18 cellular contexts compared by ENCODE assay signal in the genomic region with DNA sequence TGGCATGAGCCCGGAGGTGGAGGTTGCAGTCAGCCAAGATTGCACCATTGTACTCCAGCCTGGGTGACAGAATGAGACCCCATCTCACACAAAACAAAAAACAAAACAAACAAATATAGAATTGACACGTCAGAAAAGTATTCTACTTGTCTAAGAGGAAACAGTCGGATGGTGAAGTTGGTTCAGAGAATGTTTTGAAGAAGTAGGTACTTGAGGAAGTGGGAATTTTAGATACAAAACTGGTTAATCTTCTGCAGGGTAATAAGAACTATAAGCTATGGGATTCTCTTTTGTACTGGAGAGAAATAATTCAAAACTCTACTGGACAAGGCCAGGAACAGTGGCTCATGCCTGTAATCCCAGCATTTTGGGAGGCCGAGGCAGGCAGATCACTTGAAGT.
"Had no signal": no experiment of that assay in that cellular context is flagged by ENCODE, and none has a peak within 500 bp of the region (broad histone marks: within the 10 kb centered on the region; RNA-seq: fewer than 3 reads in every experiment).

No MANE protein-coding gene starts in this region.

- FAIRE-seq: islet of Langerhans, urothelium cell line had no signal

- H3K4me1 Mint-ChIP-seq: nephron progenitor cell had no signal

- H3K4me3 ChIP-seq: adrenal gland, coronary artery, heart left ventricle, left lung, stomach had no signal

- H3K4me3 Mint-ChIP-seq: activated CD8-positive, alpha-beta T cell treated with anti-CD3 and anti-CD28 coated beads for 36 hours; nephron progenitor cell had no signal

- H3K27me3 Mint-ChIP-seq: activated CD8-positive, alpha-beta T cell treated with anti-CD3 and anti-CD28 coated beads for 36 hours had no signal

- H3K9me3 ChIP-seq: adrenal gland, heart left ventricle, left lung, stomach had no signal

- H3K9me3 Mint-ChIP-seq: activated CD8-positive, alpha-beta T cell treated with anti-CD3 and anti-CD28 coated beads for 36 hours; nephron progenitor cell had no signal

- H3K4me1 ChIP-seq: adrenal gland had no signal

- H3K27ac ChIP-seq: adrenal gland, coronary artery, left lung, stomach had no signal

- H3K36me3 ChIP-seq: adrenal gland, heart left ventricle, left lung, stomach had no signal

- H3K27ac Mint-ChIP-seq: activated CD8-positive, alpha-beta T cell treated with anti-CD3 and anti-CD28 coated beads for 36 hours; nephron progenitor cell had no signal

- H3K27me3 ChIP-seq: adrenal gland, heart left ventricle, left lung, stomach had no signal

- DNase-seq: activated CD8-positive, alpha-beta memory T cell treated with anti-CD3 and anti-CD28 coated beads, Interleukin-2, amount 50 U/mL, for 4 hours; activated CD8-positive, alpha-beta T cell treated with anti-CD3 and anti-CD28 coated beads for 36 hours; activated naive CD4-positive, alpha-beta T cell; caudate nucleus; effector CD8-positive, alpha-beta T cell; foreskin melanocyte; heart left ventricle; left lung; mesenchymal stem cell; nephron progenitor cell; stimulated activated CD4-positive, alpha-beta T cell treated with anti-CD3 and anti-CD28 coated beads, Interleukin-12 subunit alpha, Interleukin-12 subunit beta, amount 100 ng/mL, for 4 hours; stimulated activated CD8-positive, alpha-beta memory T cell treated with anti-CD3 and anti-CD28 coated beads, Interleukin-4, amount 100 ng/mL, for 48 hours; stomach; T-helper 2 cell had no signal

- ATAC-seq: activated CD8-positive, alpha-beta T cell treated with anti-CD3 and anti-CD28 coated beads for 36 hours; heart left ventricle had no signal
